ENCODE assay signal across 1 cellular context in the genomic region with DNA sequence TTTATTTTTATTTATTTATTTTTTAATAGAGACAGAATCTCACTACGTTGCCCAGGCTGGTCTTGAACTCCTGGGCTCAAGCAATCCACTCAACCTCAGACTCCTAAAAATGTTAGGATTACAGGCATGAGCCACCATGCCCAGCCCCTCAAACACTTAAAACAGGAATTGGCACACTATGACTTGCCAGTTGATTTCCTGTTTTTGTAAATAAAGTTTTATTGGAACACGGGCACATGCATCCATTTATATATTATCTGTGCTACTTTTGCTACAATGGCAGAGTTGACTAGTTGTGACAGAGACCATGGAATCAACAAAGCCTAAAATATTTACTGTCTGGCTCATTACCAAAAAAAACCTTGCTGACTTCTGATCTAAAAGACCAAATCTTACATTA.
TF ChIP-seq lines count a peak whose summit lies in the region.

No MANE protein-coding gene starts in this region.

TF ChIP-seq in GM12878, 131 proteins besides CTCF, POLR2A, EP300 and RAD21:
- TF ChIP-seq IKZF2 (IDR thresholded peaks at IDR 0.05), result no peak
- TF ChIP-seq, protein P1, sequence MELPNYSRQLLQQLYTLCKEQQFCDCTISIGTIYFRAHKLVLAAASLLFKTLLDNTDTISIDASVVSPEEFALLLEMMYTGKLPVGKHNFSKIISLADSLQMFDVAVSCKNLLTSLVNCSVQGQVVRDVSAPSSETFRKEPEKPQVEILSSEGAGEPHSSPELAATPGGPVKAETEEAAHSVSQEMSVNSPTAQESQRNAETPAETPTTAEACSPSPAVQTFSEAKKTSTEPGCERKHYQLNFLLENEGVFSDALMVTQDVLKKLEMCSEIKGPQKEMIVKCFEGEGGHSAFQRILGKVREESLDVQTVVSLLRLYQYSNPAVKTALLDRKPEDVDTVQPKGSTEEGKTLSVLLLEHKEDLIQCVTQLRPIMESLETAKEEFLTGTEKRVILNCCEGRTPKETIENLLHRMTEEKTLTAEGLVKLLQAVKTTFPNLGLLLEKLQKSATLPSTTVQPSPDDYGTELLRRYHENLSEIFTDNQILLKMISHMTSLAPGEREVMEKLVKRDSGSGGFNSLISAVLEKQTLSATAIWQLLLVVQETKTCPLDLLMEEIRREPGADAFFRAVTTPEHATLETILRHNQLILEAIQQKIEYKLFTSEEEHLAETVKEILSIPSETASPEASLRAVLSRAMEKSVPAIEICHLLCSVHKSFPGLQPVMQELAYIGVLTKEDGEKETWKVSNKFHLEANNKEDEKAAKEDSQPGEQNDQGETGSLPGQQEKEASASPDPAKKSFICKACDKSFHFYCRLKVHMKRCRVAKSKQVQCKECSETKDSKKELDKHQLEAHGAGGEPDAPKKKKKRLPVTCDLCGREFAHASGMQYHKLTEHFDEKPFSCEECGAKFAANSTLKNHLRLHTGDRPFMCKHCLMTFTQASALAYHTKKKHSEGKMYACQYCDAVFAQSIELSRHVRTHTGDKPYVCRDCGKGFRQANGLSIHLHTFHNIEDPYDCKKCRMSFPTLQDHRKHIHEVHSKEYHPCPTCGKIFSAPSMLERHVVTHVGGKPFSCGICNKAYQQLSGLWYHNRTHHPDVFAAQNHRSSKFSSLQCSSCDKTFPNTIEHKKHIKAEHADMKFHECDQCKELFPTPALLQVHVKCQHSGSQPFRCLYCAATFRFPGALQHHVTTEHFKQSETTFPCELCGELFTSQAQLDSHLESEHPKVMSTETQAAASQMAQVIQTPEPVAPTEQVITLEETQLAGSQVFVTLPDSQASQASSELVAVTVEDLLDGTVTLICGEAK (IDR thresholded peaks at IDR 0.05; ENCODE audit: borderline replicate concordance), result peak; percentile 82
